Comparison of ENCODE assay signal across 8 cellular contexts in the genomic region with DNA sequence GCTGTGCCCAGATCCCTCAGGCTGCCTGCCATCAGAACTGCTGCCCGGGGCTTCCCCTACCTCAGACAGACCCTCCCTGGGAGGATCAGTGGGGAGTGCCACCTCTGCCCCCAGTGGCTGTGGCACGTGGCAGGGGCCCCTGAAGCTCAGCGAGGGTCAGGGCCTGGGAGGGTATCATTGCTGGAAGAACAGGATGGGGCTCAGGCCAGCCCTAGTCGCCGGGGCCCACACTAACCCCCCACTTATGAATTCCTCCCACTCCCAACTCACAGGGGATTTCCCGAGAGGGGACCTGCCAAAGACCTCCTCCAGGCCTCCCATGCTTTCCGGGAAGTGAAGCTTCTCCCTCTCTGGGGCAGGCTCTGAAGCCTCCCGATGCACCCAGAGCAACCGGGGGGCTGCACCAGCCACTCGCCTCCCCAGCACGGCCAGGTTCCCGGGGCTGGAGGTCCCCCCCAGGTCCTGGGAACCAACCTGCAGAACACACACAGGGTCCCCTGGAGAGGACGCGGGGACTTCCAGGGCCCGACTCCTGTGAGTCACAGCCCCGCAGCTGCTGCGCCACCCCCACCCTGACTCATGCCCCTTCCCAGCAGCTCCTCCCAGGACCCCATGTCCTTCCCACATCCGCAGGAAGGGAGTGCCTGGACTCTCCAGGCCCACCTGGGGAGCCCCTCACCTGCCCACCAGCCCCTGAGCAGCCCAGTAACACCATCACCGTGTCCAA. TPM values are rescaled to one million over a fixed set of nuclear protein-coding genes. Genes with fewer than 3 reads are reported as not detected.
DNase-seq lines count a peak whose midpoint lies in the region; ATAC-seq, FAIRE-seq and TF ChIP-seq lines count a peak whose summit lies in the region.

No MANE protein-coding gene starts in this region.

- POLR2A ChIA-PET in SK-N-SH (lab: Yijun Ruan, JAX), result interaction anchor here (1.4 to 3.4 kb wide), 2 partner anchors 9 to 166 kb away, joined by 3 to 22 read pairs; partner anchors contain the start of genes ARFRP1, TPD52L2 and ZGPAT

- H3K4me1 ChIP-seq in SK-N-SH (ENCODE audit: control insufficient read depth in 1 of 2, insufficient read depth in 2 of 2, low read depth in 1 of 2, low read length in 1 of 2), result peaks cover 22 to 30% of the 10 kb centered on the region in 2 experiments; a peak in 3 of 4 replicates
- no peaks in the 10 kb centered on the region for H3K4me1 ChIP-seq in endodermal cell (ENCODE audit: control insufficient read depth, insufficient read depth, low read length)
- peaks cover 6 to 11% of the 10 kb centered on the region in 2 experiments for H3K4me1 ChIP-seq in trophoblast cell (ENCODE audit: control insufficient read depth in 1 of 2, insufficient read depth in 2 of 2, low read length in 2 of 2)

- H2BK120ac ChIP-seq in trophoblast cell (ENCODE audit: insufficient read depth, low read length, poor library complexity), result no peak overlapping the region

- no peak overlapping the region for H2AFZ ChIP-seq in SK-N-SH (ENCODE audit: low read depth)
- no peak overlapping the region for H2AFZ ChIP-seq in trophoblast cell (ENCODE audit: insufficient read depth, low read length, poor library complexity)

- H3K14ac ChIP-seq in trophoblast cell (ENCODE audit: low read length), result no peak overlapping the region

- H3K4me3 Mint-ChIP-seq in endodermal cell, result no peak overlapping the region
- H3K4me3 Mint-ChIP-seq in activated T-helper 2 cell treated with anti-CD3 and anti-CD28 coated beads, Interferon-gamma antibody, Interleukin-2, Interleukin-4, amounts not matched to agents 10 μg/mL and 5 μg/mL and 100 μg/mL, durations not matched to agents 14 hours and 24 hours and 36 hours (ENCODE audit: low read depth), result no peak overlapping the region

- H3K4me1 Mint-ChIP-seq in endodermal cell, result no peaks in the 10 kb centered on the region
- H3K4me1 Mint-ChIP-seq in activated T-helper 2 cell treated with anti-CD3 and anti-CD28 coated beads, Interferon-gamma antibody, Interleukin-2, Interleukin-4, amounts not matched to agents 10 μg/mL and 5 μg/mL and 100 μg/mL, durations not matched to agents 14 hours and 24 hours and 36 hours (ENCODE audit: low read depth), result no peaks in the 10 kb centered on the region

- no peak overlapping the region for H3K18ac ChIP-seq in trophoblast cell (ENCODE audit: low read length)

- TF ChIP-seq POLR2A in GM12891 (IDR thresholded peaks at IDR 0.05; ENCODE audit: low read depth, low read length), result no peak

- TF ChIP-seq CTCF in SK-N-SH (IDR thresholded peaks at IDR 0.05) (no peak), endodermal cell (conservative IDR thresholded peaks at IDR 0.05) (no peak)

- no peaks in the 10 kb centered on the region for H3K79me1 ChIP-seq in trophoblast cell (ENCODE audit: low read length)

- H3K9me2 ChIP-seq in SK-N-SH, result no peaks in the 10 kb centered on the region

- H3K4ac ChIP-seq in trophoblast cell (ENCODE audit: low read depth, low read length), result no peak overlapping the region

- FAIRE-seq in GM12891 (lab: Jason Lieb, UNC), result no peak

- DNase-seq in GM12891 (ENCODE audit: insufficient read length, low spot score) (peak; percentile 46), SK-N-SH (peak; percentile 58), endodermal cell (peak; percentile 71), trophoblast cell (peak; percentile 57 to 67)
- no peak for DNase-seq in activated T-helper 2 cell treated with anti-CD3 and anti-CD28 coated beads, Interferon-gamma antibody, Interleukin-2, Interleukin-4, amounts not matched to agents 10 μg/mL and 5 μg/mL and 100 μg/mL, durations not matched to agents 14 hours and 24 hours and 36 hours (ENCODE audit: low spot score)

- no peak overlapping the region for H4K12ac ChIP-seq in trophoblast cell (ENCODE audit: low read depth, low read length)

- no peak overlapping the region for H2AK5ac ChIP-seq in trophoblast cell (ENCODE audit: low read length)

- H4K91ac ChIP-seq in trophoblast cell (ENCODE audit: low read depth, low read length), result no peak overlapping the region

- H3K27ac Mint-ChIP-seq in endodermal cell, result no peak overlapping the region
- no peak overlapping the region for H3K27ac Mint-ChIP-seq in activated T-helper 2 cell treated with anti-CD3 and anti-CD28 coated beads, Interferon-gamma antibody, Interleukin-2, Interleukin-4, amounts not matched to agents 10 μg/mL and 5 μg/mL and 100 μg/mL, durations not matched to agents 14 hours and 24 hours and 36 hours

- H3K9ac ChIP-seq in SK-N-SH (peak overlapping the region; percentile 61), endodermal cell (ENCODE audit: extremely low read depth, low read length, poor library complexity, severe bottlenecking) (no peak overlapping the region), trophoblast cell (ENCODE audit: low read length) (no peak overlapping the region)

- peak in 1 of 2 experiments; percentile 59; a peak in 1 of 4 replicates for TF ChIP-seq EP300 in SK-N-SH (IDR thresholded peaks at IDR 0.05; ENCODE audit: borderline replicate concordance in 1 of 2, low read depth in 1 of 2, low read length in 1 of 2)

- no peaks in the 10 kb centered on the region for H3K9me3 ChIP-seq in SK-N-SH
- no peaks in the 10 kb centered on the region for H3K9me3 ChIP-seq in endodermal cell (ENCODE audit: control insufficient read depth, low read length)
- H3K9me3 ChIP-seq in trophoblast cell (ENCODE audit: insufficient read depth, low read depth, low read length), result peaks cover 3% of the 10 kb centered on the region

- TF ChIP-seq RAD21 in SK-N-SH (IDR thresholded peaks at IDR 0.05; ENCODE audit: low read length), result no peak

- no peak overlapping the region for H2BK5ac ChIP-seq in trophoblast cell (ENCODE audit: low read depth, low read length, poor library complexity)

- H4K20me1 ChIP-seq in SK-N-SH (ENCODE audit: insufficient read depth), result no peaks in the 10 kb centered on the region

- H3K4me3 ChIP-seq in SK-N-SH (ENCODE audit: low read depth in 2 of 2, low read length in 1 of 2), result peak overlapping the region in 1 of 2 experiments; percentile 42; a peak in 1 of 4 replicates
- no peak overlapping the region for H3K4me3 ChIP-seq in endodermal cell (ENCODE audit: low read length)
- peak overlapping the region; percentile 6 for H3K4me3 ChIP-seq in trophoblast cell (ENCODE audit: low read depth, low read length)

- ATAC-seq in GM18511 (IDR thresholded peaks at IDR 0.05; ENCODE audit: unreplicated experiment) (no peak), HG03108 (IDR thresholded peaks at IDR 0.05; ENCODE audit: unreplicated experiment) (no peak), HG03196 (IDR thresholded peaks at IDR 0.05; ENCODE audit: unreplicated experiment) (no peak)

- CTCF ChIA-PET in SK-N-SH (lab: Yijun Ruan, JAX), result interaction anchor here (1.7 kb wide), 1 partner anchor 202 kb away, joined by 4 read pairs; no protein-coding TSS in a partner anchor

- H3K23ac ChIP-seq in trophoblast cell (ENCODE audit: low read length), result no peak overlapping the region

- H3K79me2 ChIP-seq in SK-N-SH (ENCODE audit: insufficient read depth), result no peaks in the 10 kb centered on the region
- H3K79me2 ChIP-seq in trophoblast cell (ENCODE audit: control insufficient read depth, insufficient read depth, low read length, poor library complexity), result no peaks in the 10 kb centered on the region

- H3K36me3 ChIP-seq in SK-N-SH (replicated peaks in 1 of 2; ENCODE audit: control insufficient read depth in 1 of 2, insufficient read depth in 2 of 2, low read length in 1 of 2), result peaks cover 0 to 11% of the 10 kb centered on the region in 2 experiments
- H3K36me3 ChIP-seq in endodermal cell (ENCODE audit: control insufficient read depth, insufficient read depth, low read length), result no peaks in the 10 kb centered on the region
- H3K36me3 ChIP-seq in trophoblast cell (ENCODE audit: control insufficient read depth in 1 of 2, insufficient read depth in 2 of 2, low read length in 2 of 2), result peaks cover 7 to 9% of the 10 kb centered on the region in 2 experiments

- H3K27me3 Mint-ChIP-seq in endodermal cell (ENCODE audit: insufficient read depth), result no peaks in the 10 kb centered on the region
- H3K27me3 Mint-ChIP-seq in activated T-helper 2 cell treated with anti-CD3 and anti-CD28 coated beads, Interferon-gamma antibody, Interleukin-2, Interleukin-4, amounts not matched to agents 10 μg/mL and 5 μg/mL and 100 μg/mL, durations not matched to agents 14 hours and 24 hours and 36 hours (ENCODE audit: low read depth), result no peaks in the 10 kb centered on the region

- no peaks in the 10 kb centered on the region for H3K9me3 Mint-ChIP-seq in endodermal cell
- H3K9me3 Mint-ChIP-seq in activated T-helper 2 cell treated with anti-CD3 and anti-CD28 coated beads, Interferon-gamma antibody, Interleukin-2, Interleukin-4, amounts not matched to agents 10 μg/mL and 5 μg/mL and 100 μg/mL, durations not matched to agents 14 hours and 24 hours and 36 hours, result no peaks in the 10 kb centered on the region

- no peak overlapping the region for H4K8ac ChIP-seq in trophoblast cell (ENCODE audit: low read depth, low read length)

- intact Hi-C loops in activated T-helper 2 cell treated with anti-CD3 and anti-CD28 coated beads, Interferon-gamma antibody, Interleukin-2, Interleukin-4, amounts not matched to agents 10 μg/mL and 5 μg/mL and 100 μg/mL, durations not matched to agents 14 hours and 24 hours and 36 hours (cut with micrococcal nuclease), result no loop called here

- 20% methylated on average over 4 of the region's 19 CpGs for WGBS in SK-N-SH (ENCODE audit: low lambda C conversion rate)
- 73 to 86% methylated on average over 7 to 19 of the region's 19 CpGs for WGBS in endodermal cell (ENCODE audit: insufficient coverage in 1 of 2, insufficient read length in 1 of 2), 2 experiments
- WGBS in trophoblast cell (ENCODE audit: extremely low coverage, insufficient coverage, insufficient read length), result no CpG with 5 or more reads among the region's 19 CpGs

- H3K27me3 ChIP-seq in SK-N-SH (ENCODE audit: insufficient read depth) (no peaks in the 10 kb centered on the region), endodermal cell (ENCODE audit: control insufficient read depth, insufficient read depth, low read length, poor library complexity, severe bottlenecking) (no peaks in the 10 kb centered on the region), trophoblast cell (ENCODE audit: insufficient read depth, low read length) (no peaks in the 10 kb centered on the region)

- H2BK12ac ChIP-seq in trophoblast cell (ENCODE audit: low read length), result no peak overlapping the region

- H3K27ac ChIP-seq in SK-N-SH (ENCODE audit: low read depth in 2 of 2, low read length in 1 of 2) (peak overlapping the region; percentile 28 to 85), endodermal cell (ENCODE audit: low read depth, low read length) (peak overlapping the region; percentile 38), trophoblast cell (ENCODE audit: low read depth, low read length) (no peak overlapping the region)

- H3K36me3 Mint-ChIP-seq in endodermal cell (ENCODE audit: low read depth), result peaks cover 3% of the 10 kb centered on the region
- peaks cover 15% of the 10 kb centered on the region for H3K36me3 Mint-ChIP-seq in activated T-helper 2 cell treated with anti-CD3 and anti-CD28 coated beads, Interferon-gamma antibody, Interleukin-2, Interleukin-4, amounts not matched to agents 10 μg/mL and 5 μg/mL and 100 μg/mL, durations not matched to agents 14 hours and 24 hours and 36 hours (ENCODE audit: low read depth)

- H3K4me2 ChIP-seq in SK-N-SH (peak overlapping the region; percentile 72), trophoblast cell (ENCODE audit: low read length) (no peak overlapping the region)

- no peaks in the 10 kb centered on the region for H3F3A ChIP-seq in SK-N-SH (replicated peaks; ENCODE audit: insufficient read depth)

RNA-seq across cellular contexts. Expression of gene TNFRSF6B, which starts 2.5 kb away (rescaled TPM):
- 0.51 TPM for polyA plus RNA-seq in GM12891 (2012; ENCODE audit: low read depth, missing spikeins)
- 8.2 and 9.4 TPM in 2 replicates for polyA plus RNA-seq in SK-N-SH (2012; rRNA removed)
- polyA plus RNA-seq in SK-N-SH (2012; cell fraction: cytosol; rRNA removed), result 3.6 and 6.1 TPM in 2 replicates
- 18.3 and 28.9 TPM in 2 replicates for polyA plus RNA-seq in SK-N-SH (2012; cell fraction: nucleus; rRNA removed)
- total RNA-seq in endodermal cell, result not detected
- 2.0 TPM for polyA plus RNA-seq in endodermal cell (2013, experiment 1 of 2)
- polyA plus RNA-seq in endodermal cell (2013, experiment 2 of 2), result 1.1 TPM
- 0.73 and 0.85 TPM in 2 replicates for polyA plus RNA-seq in trophoblast cell (2013)
- total RNA-seq in activated T-helper 2 cell treated with anti-CD3 and anti-CD28 coated beads, Interferon-gamma antibody, Interleukin-2, Interleukin-4, amounts not matched to agents 10 μg/mL and 5 μg/mL and 100 μg/mL, durations not matched to agents 14 hours and 24 hours and 36 hours, result not detected in 2 replicates

RNA-seq across cellular contexts. Expression of gene ARFRP1, which starts 8.9 kb away (rescaled TPM):
- 26.5 TPM for polyA plus RNA-seq in GM12891 (2012; ENCODE audit: low read depth, missing spikeins)
- polyA plus RNA-seq in SK-N-SH (2012; rRNA removed), result 65.4 and 72.8 TPM in 2 replicates
- 47.9 and 57.4 TPM in 2 replicates for polyA plus RNA-seq in SK-N-SH (2012; cell fraction: cytosol; rRNA removed)
- polyA plus RNA-seq in SK-N-SH (2012; cell fraction: nucleus; rRNA removed), result 132 and 145 TPM in 2 replicates
- total RNA-seq in endodermal cell, result 10 to 100 TPM; 41.6 to 46.2 TPM
- 17.2 TPM for polyA plus RNA-seq in endodermal cell (2013, experiment 1 of 2)
- polyA plus RNA-seq in endodermal cell (2013, experiment 2 of 2), result 13.7 TPM
- 8.2 and 8.3 TPM in 2 replicates for polyA plus RNA-seq in trophoblast cell (2013)
- total RNA-seq in activated T-helper 2 cell treated with anti-CD3 and anti-CD28 coated beads, Interferon-gamma antibody, Interleukin-2, Interleukin-4, amounts not matched to agents 10 μg/mL and 5 μg/mL and 100 μg/mL, durations not matched to agents 14 hours and 24 hours and 36 hours, result 59.0 and 59.1 TPM in 2 replicates

RNA-seq across cellular contexts. Expression of gene ZGPAT, which starts 8.9 kb away (rescaled TPM):
- 17.1 TPM for polyA plus RNA-seq in GM12891 (2012; ENCODE audit: low read depth, missing spikeins)
- 33.7 and 36.8 TPM in 2 replicates for polyA plus RNA-seq in SK-N-SH (2012; rRNA removed)
- 9.8 and 14.3 TPM in 2 replicates for polyA plus RNA-seq in SK-N-SH (2012; cell fraction: cytosol; rRNA removed)
- 152 and 206 TPM in 2 replicates for polyA plus RNA-seq in SK-N-SH (2012; cell fraction: nucleus; rRNA removed)
- total RNA-seq in endodermal cell, result 10 to 100 TPM; 28.8 to 29.5 TPM
- polyA plus RNA-seq in endodermal cell (2013, experiment 1 of 2), result 20.8 TPM
- polyA plus RNA-seq in endodermal cell (2013, experiment 2 of 2), result 22.4 TPM
- polyA plus RNA-seq in trophoblast cell (2013), result 13.5 and 15.2 TPM in 2 replicates
- total RNA-seq in activated T-helper 2 cell treated with anti-CD3 and anti-CD28 coated beads, Interferon-gamma antibody, Interleukin-2, Interleukin-4, amounts not matched to agents 10 μg/mL and 5 μg/mL and 100 μg/mL, durations not matched to agents 14 hours and 24 hours and 36 hours, result 29.0 and 36.1 TPM in 2 replicates

RNA-seq across cellular contexts. Expression of gene LIME1, which starts 37.6 kb away (rescaled TPM):
- polyA plus RNA-seq in GM12891 (2012; ENCODE audit: low read depth, missing spikeins), result 12.0 TPM
- polyA plus RNA-seq in SK-N-SH (2012; rRNA removed), result 10.9 and 12.3 TPM in 2 replicates
- 1.0 and 2.1 TPM in 2 replicates for polyA plus RNA-seq in SK-N-SH (2012; cell fraction: cytosol; rRNA removed)
- 118 and 180 TPM in 2 replicates for polyA plus RNA-seq in SK-N-SH (2012; cell fraction: nucleus; rRNA removed)
- total RNA-seq in endodermal cell, result 10 to 100 TPM in 1 of 2 donors, 1 to 10 TPM in 1; 7.6 to 10.1 TPM
- polyA plus RNA-seq in endodermal cell (2013, experiment 1 of 2), result 10.0 TPM
- 9.6 TPM for polyA plus RNA-seq in endodermal cell (2013, experiment 2 of 2)
- polyA plus RNA-seq in trophoblast cell (2013), result 2.0 TPM in 2 replicates
- 15.7 TPM in 2 replicates for total RNA-seq in activated T-helper 2 cell treated with anti-CD3 and anti-CD28 coated beads, Interferon-gamma antibody, Interleukin-2, Interleukin-4, amounts not matched to agents 10 μg/mL and 5 μg/mL and 100 μg/mL, durations not matched to agents 14 hours and 24 hours and 36 hours

RNA-seq across cellular contexts. Expression of gene SLC2A4RG, which starts 40.7 kb away (rescaled TPM):
- 23.9 TPM for polyA plus RNA-seq in GM12891 (2012; ENCODE audit: low read depth, missing spikeins)
- polyA plus RNA-seq in SK-N-SH (2012; rRNA removed), result 75.5 and 90.9 TPM in 2 replicates
- 31.3 and 46.7 TPM in 2 replicates for polyA plus RNA-seq in SK-N-SH (2012; cell fraction: cytosol; rRNA removed)
- 338 and 518 TPM in 2 replicates for polyA plus RNA-seq in SK-N-SH (2012; cell fraction: nucleus; rRNA removed)
- 100 to 1,000 TPM in 1 of 2 donors, 10 to 100 TPM in 1; 69.3 to 108 TPM for total RNA-seq in endodermal cell
- 89.4 TPM for polyA plus RNA-seq in endodermal cell (2013, experiment 1 of 2)
- 77.8 TPM for polyA plus RNA-seq in endodermal cell (2013, experiment 2 of 2)
- 79.0 and 79.6 TPM in 2 replicates for polyA plus RNA-seq in trophoblast cell (2013)
- total RNA-seq in activated T-helper 2 cell treated with anti-CD3 and anti-CD28 coated beads, Interferon-gamma antibody, Interleukin-2, Interleukin-4, amounts not matched to agents 10 μg/mL and 5 μg/mL and 100 μg/mL, durations not matched to agents 14 hours and 24 hours and 36 hours, result 48.3 and 53.0 TPM in 2 replicates
